9 cellular contexts compared by ENCODE assay signal in the genomic region with DNA sequence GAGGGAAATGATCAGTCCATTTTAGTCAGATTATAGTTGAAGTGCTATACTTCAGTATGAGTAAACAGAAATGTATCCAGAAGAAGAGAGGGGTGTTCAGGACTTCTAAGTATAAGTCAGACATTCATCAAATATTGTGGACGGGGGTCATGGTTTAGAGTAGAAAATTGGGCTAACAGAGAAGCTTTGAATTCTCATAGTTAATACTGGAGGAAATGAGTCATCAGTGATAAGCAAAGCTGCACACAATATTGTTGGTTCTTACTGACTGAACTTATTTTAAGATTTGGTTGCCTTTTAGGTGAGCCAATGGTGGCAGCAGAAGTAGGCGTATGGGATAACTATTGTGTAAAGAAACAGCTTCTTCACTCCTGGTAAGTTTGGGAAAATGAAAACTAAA. TPM values are rescaled to one million over a fixed set of nuclear protein-coding genes. Genes with fewer than 3 reads are reported as not detected.
A peak's percentile ranks its signal among the peaks of the same experiment; 100 is the strongest.
DNase-seq lines count a peak whose midpoint lies in the region; ATAC-seq and TF ChIP-seq lines count a peak whose summit lies in the region.
"Had no signal": no experiment of that assay in that cellular context is flagged by ENCODE, and none has a peak within 500 bp of the region (broad histone marks: within the 10 kb centered on the region; RNA-seq: fewer than 3 reads in every experiment).

No MANE protein-coding gene starts in this region.

- no peak overlapping the region for H4K5ac ChIP-seq in IMR-90 (ENCODE audit: low read depth, low read length)

- H3K4me1 ChIP-seq in BLaER1 treated with 17β-estradiol and CSF1 and Interleukin-3, amounts not matched to agents 10 nM and 100 nM = peaks cover 36 to 77% (median 55%) of the 10 kb centered on the region in 10 experiments
- H3K4me1 ChIP-seq in IMR-90 (ENCODE audit: control insufficient read depth, insufficient read depth, low read length) = peaks cover 9% of the 10 kb centered on the region

- H3K36me3 Mint-ChIP-seq in activated CD8-positive, alpha-beta T cell treated with anti-CD3 and anti-CD28 coated beads, Interleukin-2, amount 10 ng/mL, durations not matched to agents 7 days and 5 days (ENCODE audit: low read depth) = peaks cover 64% of the 10 kb centered on the region

- no peaks in the 10 kb centered on the region for H3K9me3 Mint-ChIP-seq in activated CD8-positive, alpha-beta T cell treated with anti-CD3 and anti-CD28 coated beads, Interleukin-2, amount 10 ng/mL, durations not matched to agents 7 days and 5 days (ENCODE audit: insufficient read depth)

- H4K20me1 ChIP-seq in BLaER1 treated with 17β-estradiol and CSF1 and Interleukin-3, amounts not matched to agents 10 nM and 100 nM = peaks cover 0 to 77% (median 57%) of the 10 kb centered on the region in 11 experiments; a peak in 19 of 22 replicates
- peaks cover 17% of the 10 kb centered on the region; the same call in 1 of the 2 replicates for H4K20me1 ChIP-seq in IMR-90 (ENCODE audit: insufficient read depth, low read length)

- H4K91ac ChIP-seq in IMR-90 (ENCODE audit: insufficient read depth, low read depth, low read length) = no peak overlapping the region

- peaks cover 45% of the 10 kb centered on the region for H3K4me1 Mint-ChIP-seq in activated CD8-positive, alpha-beta T cell treated with anti-CD3 and anti-CD28 coated beads, Interleukin-2, amount 10 ng/mL, durations not matched to agents 7 days and 5 days (ENCODE audit: low read depth)

- TF ChIP-seq RAD21 in IMR-90 (IDR thresholded peaks at IDR 0.05; ENCODE audit: low read length) = no peak

- POLR2A ChIA-PET in IMR-90 (lab: Charles Lee; ENCODE audit: unreplicated experiment) = interaction anchor here (1.1 kb wide), 1 partner anchor 11 kb away, joined by 6 read pairs; a partner anchor contains a TSS
- POLR2A ChIA-PET in activated CD8-positive, alpha-beta T cell treated with anti-CD3 and anti-CD28 coated beads, Interleukin-2, amount 10 ng/mL, durations not matched to agents 7 days and 5 days (lab: Charles Lee) = interaction anchor here (0.6 to 3.9 kb wide), 3 partner anchors 8 to 147 kb away, joined by 3 to 27 read pairs (median 3); a partner anchor contains a TSS

- H3K27ac Mint-ChIP-seq in activated CD8-positive, alpha-beta T cell treated with anti-CD3 and anti-CD28 coated beads, Interleukin-2, amount 10 ng/mL, durations not matched to agents 7 days and 5 days = peak overlapping the region; percentile 74

- BruUV-seq in IMR-90 (replicated peaks; lab: Mats Ljungman, UMichigan) = no TSS peak

- no peak overlapping the region for H2BK120ac ChIP-seq in IMR-90 (ENCODE audit: low read depth, low read length)

- peak; percentile 40 for ATAC-seq in IMR-90 (ENCODE audit: low read depth)
- ATAC-seq in activated CD8-positive, alpha-beta T cell treated with anti-CD3 and anti-CD28 coated beads, Interleukin-2, amount 10 ng/mL, durations not matched to agents 7 days and 5 days = no peak
- ATAC-seq in HG03175 (IDR thresholded peaks at IDR 0.05; ENCODE audit: unreplicated experiment) = no peak
- no peak for ATAC-seq in HG03354 (IDR thresholded peaks at IDR 0.05; ENCODE audit: poor library complexity, severe bottlenecking, unreplicated experiment)
- ATAC-seq in GM18907 (IDR thresholded peaks at IDR 0.05; ENCODE audit: unreplicated experiment) = no peak

- H3K23ac ChIP-seq in IMR-90 (ENCODE audit: low read depth, low read length) = peak overlapping the region; percentile 82; the same call in 1 of the 2 replicates

- no peak overlapping the region for H3K4me3 Mint-ChIP-seq in activated CD8-positive, alpha-beta T cell treated with anti-CD3 and anti-CD28 coated beads, Interleukin-2, amount 10 ng/mL, durations not matched to agents 7 days and 5 days

- H3K4me2 ChIP-seq in BLaER1 treated with 17β-estradiol and CSF1 and Interleukin-3, amounts not matched to agents 10 nM and 100 nM = peak overlapping the region; percentile 43 to 86 (median 81)
- H3K4me2 ChIP-seq in IMR-90 (ENCODE audit: low read depth, low read length) = peak overlapping the region; percentile 63; the same call in 1 of the 2 replicates

- WGBS in IMR-90 (ENCODE audit: extremely low coverage in 2 of 2, insufficient read length in 1 of 2), 2 experiments = no CpG with 5 or more reads among the region's 2 CpGs

- peak overlapping the region; percentile 37; the same call in 1 of the 2 replicates for H2BK20ac ChIP-seq in IMR-90 (ENCODE audit: low read depth, low read length)

- H3K14ac ChIP-seq in IMR-90 (replicated peaks; ENCODE audit: low read depth, low read length) = 0 out of 2 replicates have a peak overlapping the region, but pooled peaks have one; percentile 34

- H3K27ac ChIP-seq in BLaER1 treated with 17β-estradiol and CSF1 and Interleukin-3, amounts not matched to agents 10 nM and 100 nM = peak overlapping the region; percentile 5 to 97 (median 93); a peak in 21 of 22 replicates
- no peak overlapping the region for H3K27ac ChIP-seq in IMR-90 (ENCODE audit: insufficient read depth, low read length)

- H3K9me3 ChIP-seq in BLaER1 treated with 17β-estradiol and CSF1 and Interleukin-3, amounts not matched to agents 10 nM and 100 nM (replicated peaks in 1 of 11) = no peaks in the 10 kb centered on the region
- no peaks in the 10 kb centered on the region for H3K9me3 ChIP-seq in IMR-90 (ENCODE audit: control insufficient read depth, insufficient read depth, low read length)

- CTCF ChIA-PET in IMR-90 (lab: Yijun Ruan, JAX) = no interaction called here
- CTCF ChIA-PET in activated CD8-positive, alpha-beta T cell treated with anti-CD3 and anti-CD28 coated beads, Interleukin-2, amount 10 ng/mL, durations not matched to agents 7 days and 5 days (lab: Charles Lee) = interaction anchor here (0.7 to 1.2 kb wide), 2 partner anchors 12 to 43 kb away, joined by 3 to 5 read pairs; no protein-coding TSS in a partner anchor

- in situ Hi-C loops in IMR-90 (cut with MboI; ENCODE audit: low sequenced_read_pairs) = no loop called here

- peak overlapping the region in 5 of 10 experiments; percentile 2 to 33 (median 13); a peak in 4 of 20 replicates for H3K4me3 ChIP-seq in BLaER1 treated with 17β-estradiol and CSF1 and Interleukin-3, amounts not matched to agents 10 nM and 100 nM
- H3K4me3 ChIP-seq in IMR-90 (ENCODE audit: insufficient read depth, low read depth, low read length) = no peak overlapping the region

- no peak for TF ChIP-seq POLR2A in IMR-90 (IDR thresholded peaks at IDR 0.05; ENCODE audit: low read depth, low read length)

- no peak overlapping the region; the same call in 1 of the 2 replicates for H3K4ac ChIP-seq in IMR-90 (ENCODE audit: low read depth, low read length)

- no peak overlapping the region for H2AK5ac ChIP-seq in IMR-90 (ENCODE audit: low read depth, low read length)

- H3K9ac ChIP-seq in BLaER1 treated with 17β-estradiol and CSF1 and Interleukin-3, amounts not matched to agents 10 nM and 100 nM = peak overlapping the region in 9 of 11 experiments; percentile 16 to 95 (median 38); a peak in 11 of 22 replicates
- H3K9ac ChIP-seq in IMR-90 (ENCODE audit: low read depth, low read length) = no peak overlapping the region

- peak overlapping the region; percentile 92 for H2BK5ac ChIP-seq in IMR-90 (ENCODE audit: low read depth, low read length, poor library complexity, severe bottlenecking)

- no peak overlapping the region for H2AFZ ChIP-seq in IMR-90 (replicated peaks; ENCODE audit: low read length, poor library complexity)

- DNase-seq in IMR-90 (peak; percentile 89), kidney tubule cell (ENCODE audit: low spot score) (peak; percentile 55), AML-193 (lab: John Stamatoyannopoulos, UW) (no peak)
- no peak for DNase-seq in activated CD8-positive, alpha-beta T cell treated with anti-CD3 and anti-CD28 coated beads, Interleukin-2, amount 10 ng/mL, durations not matched to agents 7 days and 5 days
- DNase-seq: stimulated activated CD4-positive, alpha-beta T cell treated with anti-CD3 and anti-CD28 coated beads, Interleukin-2, amount 100 ng/mL, for 48 hours had no signal

- peaks cover 16 to 34% of the 10 kb centered on the region in 2 experiments for H3K79me1 ChIP-seq in IMR-90 (ENCODE audit: low read depth in 1 of 2, low read length in 2 of 2)

- no peaks in the 10 kb centered on the region for H3K9me1 ChIP-seq in IMR-90 (ENCODE audit: insufficient read depth, low read length)

- peak overlapping the region in 1 of 2 experiments; percentile 68; a peak in 1 of 4 replicates for H4K8ac ChIP-seq in IMR-90 (ENCODE audit: low read depth in 2 of 2, low read length in 2 of 2)

- intact Hi-C loops in IMR-90 (cut with micrococcal nuclease) = loop anchor here (1.0 to 5.0 kb wide), 3 partner anchors 11 to 35 kb away; a partner anchor contains a TSS

- H3K56ac ChIP-seq in IMR-90 (ENCODE audit: extremely low read depth, insufficient read depth, low read length) = no peak overlapping the region

- H2AK9ac ChIP-seq in IMR-90 (replicated peaks; ENCODE audit: low read depth, low read length, poor library complexity) = no peak overlapping the region

- dilution Hi-C loops in IMR-90 (cut with HindIII; ENCODE audit: low sequenced_read_pairs, unreplicated experiment) = no loop called here

- peaks cover 51 to 79% (median 70%) of the 10 kb centered on the region in 11 experiments for H3K36me3 ChIP-seq in BLaER1 treated with 17β-estradiol and CSF1 and Interleukin-3, amounts not matched to agents 10 nM and 100 nM
- peaks cover 24% of the 10 kb centered on the region for H3K36me3 ChIP-seq in IMR-90 (ENCODE audit: control insufficient read depth, insufficient read depth, low read length)

- no peaks in the 10 kb centered on the region for H3K27me3 ChIP-seq in BLaER1 treated with 17β-estradiol and CSF1 and Interleukin-3, amounts not matched to agents 10 nM and 100 nM
- no peaks in the 10 kb centered on the region for H3K27me3 ChIP-seq in IMR-90 (ENCODE audit: control insufficient read depth, insufficient read depth, low read length)

- no peaks in the 10 kb centered on the region for H3K27me3 Mint-ChIP-seq in activated CD8-positive, alpha-beta T cell treated with anti-CD3 and anti-CD28 coated beads, Interleukin-2, amount 10 ng/mL, durations not matched to agents 7 days and 5 days (ENCODE audit: low read depth)

- H2BK15ac ChIP-seq in IMR-90 (ENCODE audit: low read depth, low read length) = no peak overlapping the region

- no peak for TF ChIP-seq CTCF in IMR-90 (conservative IDR thresholded peaks at IDR 0.05; ENCODE audit: low read depth, low read length)

- peak overlapping the region; percentile 59; the same call in 1 of the 2 replicates for H3K18ac ChIP-seq in IMR-90 (ENCODE audit: low read depth, low read length)

RNA-seq across cellular contexts. Expression of a gene that starts 1.7 kb away (rescaled TPM):
- 93.0 and 97.3 TPM in 2 replicates for total RNA-seq in IMR-90 (2012; rRNA removed)
- 80.7 and 86.2 TPM in 2 replicates for polyA plus RNA-seq in IMR-90 (2012; rRNA removed)
- polyA plus RNA-seq in IMR-90 (2012; cell fraction: cytosol; rRNA removed) = 80.4 and 106 TPM in 2 replicates
- 103 and 170 TPM in 2 replicates for polyA plus RNA-seq in IMR-90 (2012; cell fraction: nucleus; rRNA removed; ENCODE audit: low replicate concordance)
- total RNA-seq in activated CD8-positive, alpha-beta T cell treated with anti-CD3 and anti-CD28 coated beads, Interleukin-2, amount 10 ng/mL, durations not matched to agents 7 days and 5 days = 100 to 1,000 TPM; 121 to 124 TPM

RNA-seq across cellular contexts. Expression of a gene that starts 10.8 kb away (rescaled TPM):
- total RNA-seq in IMR-90 (2012; rRNA removed) = 265 and 311 TPM in 2 replicates
- polyA plus RNA-seq in IMR-90 (2012; rRNA removed) = 133 and 135 TPM in 2 replicates
- polyA plus RNA-seq in IMR-90 (2012; cell fraction: cytosol; rRNA removed) = 29.8 and 49.8 TPM in 2 replicates
- 22.8 and 122 TPM in 2 replicates for polyA plus RNA-seq in IMR-90 (2012; cell fraction: nucleus; rRNA removed; ENCODE audit: low replicate concordance)
- 100 to 1,000 TPM; 157 to 170 TPM for total RNA-seq in activated CD8-positive, alpha-beta T cell treated with anti-CD3 and anti-CD28 coated beads, Interleukin-2, amount 10 ng/mL, durations not matched to agents 7 days and 5 days

RNA-seq across cellular contexts. Expression of a gene that starts 11.1 kb away (rescaled TPM):
- total RNA-seq in IMR-90 (2012; rRNA removed) = 48.4 and 55.8 TPM in 2 replicates
- 30.0 and 31.8 TPM in 2 replicates for polyA plus RNA-seq in IMR-90 (2012; rRNA removed)
- polyA plus RNA-seq in IMR-90 (2012; cell fraction: cytosol; rRNA removed) = 18.3 and 22.0 TPM in 2 replicates
- polyA plus RNA-seq in IMR-90 (2012; cell fraction: nucleus; rRNA removed; ENCODE audit: low replicate concordance) = 8.3 and 15.5 TPM in 2 replicates
- total RNA-seq in activated CD8-positive, alpha-beta T cell treated with anti-CD3 and anti-CD28 coated beads, Interleukin-2, amount 10 ng/mL, durations not matched to agents 7 days and 5 days = 10 to 100 TPM; 14.6 to 16.8 TPM

RNA-seq across cellular contexts. Expression of a gene that starts 30.4 kb away (rescaled TPM):
- total RNA-seq in IMR-90 (2012; rRNA removed) = under 0.01 and 0.72 TPM in 2 replicates
- 0.62 and 0.67 TPM in 2 replicates for polyA plus RNA-seq in IMR-90 (2012; rRNA removed)
- polyA plus RNA-seq in IMR-90 (2012; cell fraction: cytosol; rRNA removed) = 0.04 and 0.13 TPM in 2 replicates
- 2.8 and 3.3 TPM in 2 replicates for polyA plus RNA-seq in IMR-90 (2012; cell fraction: nucleus; rRNA removed; ENCODE audit: low replicate concordance)
- 1 to 10 TPM; 1.7 to 2.0 TPM for total RNA-seq in activated CD8-positive, alpha-beta T cell treated with anti-CD3 and anti-CD28 coated beads, Interleukin-2, amount 10 ng/mL, durations not matched to agents 7 days and 5 days

RNA-seq across cellular contexts. Expression of a gene that starts 43.9 kb away (rescaled TPM):
- 423 and 532 TPM in 2 replicates for total RNA-seq in IMR-90 (2012; rRNA removed)
- 522 and 592 TPM in 2 replicates for polyA plus RNA-seq in IMR-90 (2012; rRNA removed)
- polyA plus RNA-seq in IMR-90 (2012; cell fraction: cytosol; rRNA removed) = 647 and 1,158 TPM in 2 replicates
- polyA plus RNA-seq in IMR-90 (2012; cell fraction: nucleus; rRNA removed; ENCODE audit: low replicate concordance) = 177 and 467 TPM in 2 replicates
- 100 to 1,000 TPM; 526 to 534 TPM for total RNA-seq in activated CD8-positive, alpha-beta T cell treated with anti-CD3 and anti-CD28 coated beads, Interleukin-2, amount 10 ng/mL, durations not matched to agents 7 days and 5 days

Comparison
In these comparisons a context has a peak if more than half of its experiments do, and no peak if none do; other contexts are left out.
1. DNase-seq: peak in IMR-90 (single experiment) and kidney tubule cell (single experiment); none in activated CD8-positive, alpha-beta T cell treated with anti-CD3 and anti-CD28 coated beads, Interleukin-2, amount 10 ng/mL, durations not matched to agents 7 days and 5 days (single experiment) and AML-193 (0 of 2).